In the genomic region with DNA sequence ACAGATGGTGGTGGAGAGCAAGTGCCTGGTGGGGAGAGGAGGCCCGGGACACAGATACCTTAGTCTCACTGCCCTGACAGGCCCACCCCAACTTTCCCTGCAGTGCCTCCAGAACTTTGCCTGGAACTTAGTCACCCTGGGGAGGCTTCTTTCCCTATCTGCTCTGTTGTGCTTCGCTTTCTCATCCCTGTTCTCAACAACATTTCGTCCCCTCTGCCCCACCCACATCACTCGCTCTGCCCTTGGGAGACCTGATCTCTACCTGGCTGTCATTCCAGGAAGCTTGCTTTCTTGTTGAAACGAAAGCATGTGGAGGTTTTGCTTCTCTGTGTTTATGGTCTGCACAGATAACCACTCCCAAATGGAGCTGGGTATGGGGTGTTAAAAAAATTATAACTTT, we compare ENCODE assay signal across 1 cellular context.
TF ChIP-seq lines count a peak whose summit lies in the region.

No MANE protein-coding gene starts in this region.

TF ChIP-seq in WTC11, 78 proteins besides CTCF, POLR2A, EP300 and RAD21 (continued from another document):
- TF ChIP-seq, protein P1, sequence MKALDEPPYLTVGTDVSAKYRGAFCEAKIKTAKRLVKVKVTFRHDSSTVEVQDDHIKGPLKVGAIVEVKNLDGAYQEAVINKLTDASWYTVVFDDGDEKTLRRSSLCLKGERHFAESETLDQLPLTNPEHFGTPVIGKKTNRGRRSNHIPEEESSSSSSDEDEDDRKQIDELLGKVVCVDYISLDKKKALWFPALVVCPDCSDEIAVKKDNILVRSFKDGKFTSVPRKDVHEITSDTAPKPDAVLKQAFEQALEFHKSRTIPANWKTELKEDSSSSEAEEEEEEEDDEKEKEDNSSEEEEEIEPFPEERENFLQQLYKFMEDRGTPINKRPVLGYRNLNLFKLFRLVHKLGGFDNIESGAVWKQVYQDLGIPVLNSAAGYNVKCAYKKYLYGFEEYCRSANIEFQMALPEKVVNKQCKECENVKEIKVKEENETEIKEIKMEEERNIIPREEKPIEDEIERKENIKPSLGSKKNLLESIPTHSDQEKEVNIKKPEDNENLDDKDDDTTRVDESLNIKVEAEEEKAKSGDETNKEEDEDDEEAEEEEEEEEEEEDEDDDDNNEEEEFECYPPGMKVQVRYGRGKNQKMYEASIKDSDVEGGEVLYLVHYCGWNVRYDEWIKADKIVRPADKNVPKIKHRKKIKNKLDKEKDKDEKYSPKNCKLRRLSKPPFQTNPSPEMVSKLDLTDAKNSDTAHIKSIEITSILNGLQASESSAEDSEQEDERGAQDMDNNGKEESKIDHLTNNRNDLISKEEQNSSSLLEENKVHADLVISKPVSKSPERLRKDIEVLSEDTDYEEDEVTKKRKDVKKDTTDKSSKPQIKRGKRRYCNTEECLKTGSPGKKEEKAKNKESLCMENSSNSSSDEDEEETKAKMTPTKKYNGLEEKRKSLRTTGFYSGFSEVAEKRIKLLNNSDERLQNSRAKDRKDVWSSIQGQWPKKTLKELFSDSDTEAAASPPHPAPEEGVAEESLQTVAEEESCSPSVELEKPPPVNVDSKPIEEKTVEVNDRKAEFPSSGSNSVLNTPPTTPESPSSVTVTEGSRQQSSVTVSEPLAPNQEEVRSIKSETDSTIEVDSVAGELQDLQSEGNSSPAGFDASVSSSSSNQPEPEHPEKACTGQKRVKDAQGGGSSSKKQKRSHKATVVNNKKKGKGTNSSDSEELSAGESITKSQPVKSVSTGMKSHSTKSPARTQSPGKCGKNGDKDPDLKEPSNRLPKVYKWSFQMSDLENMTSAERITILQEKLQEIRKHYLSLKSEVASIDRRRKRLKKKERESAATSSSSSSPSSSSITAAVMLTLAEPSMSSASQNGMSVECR (CRISPR knock-in tag; IDR thresholded peaks at IDR 0.05; ENCODE audit: borderline replicate concordance) = no peak
- TF ChIP-seq, protein P2, sequence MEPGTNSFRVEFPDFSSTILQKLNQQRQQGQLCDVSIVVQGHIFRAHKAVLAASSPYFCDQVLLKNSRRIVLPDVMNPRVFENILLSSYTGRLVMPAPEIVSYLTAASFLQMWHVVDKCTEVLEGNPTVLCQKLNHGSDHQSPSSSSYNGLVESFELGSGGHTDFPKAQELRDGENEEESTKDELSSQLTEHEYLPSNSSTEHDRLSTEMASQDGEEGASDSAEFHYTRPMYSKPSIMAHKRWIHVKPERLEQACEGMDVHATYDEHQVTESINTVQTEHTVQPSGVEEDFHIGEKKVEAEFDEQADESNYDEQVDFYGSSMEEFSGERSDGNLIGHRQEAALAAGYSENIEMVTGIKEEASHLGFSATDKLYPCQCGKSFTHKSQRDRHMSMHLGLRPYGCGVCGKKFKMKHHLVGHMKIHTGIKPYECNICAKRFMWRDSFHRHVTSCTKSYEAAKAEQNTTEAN (CRISPR knock-in tag; IDR thresholded peaks at IDR 0.05) = no peak
- TF ChIP-seq, protein P3, sequence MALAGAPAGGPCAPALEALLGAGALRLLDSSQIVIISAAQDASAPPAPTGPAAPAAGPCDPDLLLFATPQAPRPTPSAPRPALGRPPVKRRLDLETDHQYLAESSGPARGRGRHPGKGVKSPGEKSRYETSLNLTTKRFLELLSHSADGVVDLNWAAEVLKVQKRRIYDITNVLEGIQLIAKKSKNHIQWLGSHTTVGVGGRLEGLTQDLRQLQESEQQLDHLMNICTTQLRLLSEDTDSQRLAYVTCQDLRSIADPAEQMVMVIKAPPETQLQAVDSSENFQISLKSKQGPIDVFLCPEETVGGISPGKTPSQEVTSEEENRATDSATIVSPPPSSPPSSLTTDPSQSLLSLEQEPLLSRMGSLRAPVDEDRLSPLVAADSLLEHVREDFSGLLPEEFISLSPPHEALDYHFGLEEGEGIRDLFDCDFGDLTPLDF (CRISPR knock-in tag; IDR thresholded peaks at IDR 0.05) = no peak
- TF ChIP-seq ZNF232 (CRISPR knock-in tag; IDR thresholded peaks at IDR 0.05) (no peak), SMAD4 (CRISPR knock-in tag; IDR thresholded peaks at IDR 0.05) (no peak), NR1H2 (CRISPR knock-in tag; IDR thresholded peaks at IDR 0.05) (no peak), ZNF317 (CRISPR knock-in tag; IDR thresholded peaks at IDR 0.05; ENCODE audit: borderline replicate concordance, low read depth) (no peak), JAZF1 (CRISPR knock-in tag; IDR thresholded peaks at IDR 0.05) (no peak), MYBL2 (CRISPR knock-in tag; IDR thresholded peaks at IDR 0.05) (no peak), GABPB1 (CRISPR knock-in tag; IDR thresholded peaks at IDR 0.05) (no peak), EMX1 (CRISPR knock-in tag; IDR thresholded peaks at IDR 0.05) (no peak)
- TF ChIP-seq, protein P4, sequence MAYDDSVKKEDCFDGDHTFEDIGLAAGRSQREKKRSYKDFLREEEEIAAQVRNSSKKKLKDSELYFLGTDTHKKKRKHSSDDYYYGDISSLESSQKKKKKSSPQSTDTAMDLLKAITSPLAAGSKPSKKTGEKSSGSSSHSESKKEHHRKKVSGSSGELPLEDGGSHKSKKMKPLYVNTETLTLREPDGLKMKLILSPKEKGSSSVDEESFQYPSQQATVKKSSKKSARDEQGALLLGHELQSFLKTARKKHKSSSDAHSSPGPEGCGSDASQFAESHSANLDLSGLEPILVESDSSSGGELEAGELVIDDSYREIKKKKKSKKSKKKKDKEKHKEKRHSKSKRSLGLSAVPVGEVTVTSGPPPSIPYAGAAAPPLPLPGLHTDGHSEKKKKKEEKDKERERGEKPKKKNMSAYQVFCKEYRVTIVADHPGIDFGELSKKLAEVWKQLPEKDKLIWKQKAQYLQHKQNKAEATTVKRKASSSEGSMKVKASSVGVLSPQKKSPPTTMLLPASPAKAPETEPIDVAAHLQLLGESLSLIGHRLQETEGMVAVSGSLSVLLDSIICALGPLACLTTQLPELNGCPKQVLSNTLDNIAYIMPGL (CRISPR knock-in tag; IDR thresholded peaks at IDR 0.05) = no peak
